ENCODE assay signal across 24 cellular contexts in the genomic region with DNA sequence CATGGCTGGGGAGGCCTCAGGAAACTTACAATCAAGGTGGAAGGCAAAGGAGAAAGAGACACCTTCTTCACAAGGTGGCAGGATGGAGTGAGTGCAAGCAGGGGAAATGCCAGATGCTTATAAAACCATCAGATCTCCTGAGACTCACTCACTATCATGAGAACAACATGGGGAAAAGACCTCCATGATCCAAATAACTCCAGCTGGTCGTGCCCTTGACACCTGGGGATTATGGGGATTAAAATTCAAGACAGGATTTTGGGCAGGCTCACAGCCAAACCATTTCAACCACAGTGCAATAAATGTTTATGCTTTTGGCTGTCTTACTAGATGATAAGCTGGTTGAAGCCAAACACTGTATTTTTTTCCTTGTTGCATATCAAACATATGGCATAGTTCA.
"Had no signal": no experiment of that assay in that cellular context is flagged by ENCODE, and none has a peak within 500 bp of the region (broad histone marks: within the 10 kb centered on the region; RNA-seq: fewer than 3 reads in every experiment).

No MANE protein-coding gene starts in this region.

- ATAC-seq: activated CD4-positive, alpha-beta T cell treated with anti-CD3 and anti-CD28 coated beads for 36 hours; activated T-helper 17 cell treated with anti-CD3 and anti-CD28 coated beads, Interleukin-2, amount 50 U/mL, for 72 hours; T-cell had no signal

- H3K27ac ChIP-seq: KMS-11, PC-9, SK-N-MC had no signal

- H3K4me3 ChIP-seq: PC-9, SK-N-MC had no signal

- DNase-seq: activated CD4-positive, alpha-beta memory T cell treated with anti-CD3 and anti-CD28 coated beads, Interleukin-2, amount 10 ng/mL, durations not matched to agents 7 days and 5 days; activated CD4-positive, alpha-beta T cell treated with anti-CD3 and anti-CD28 coated beads for 36 hours; activated CD4-positive, alpha-beta T cell treated with anti-CD3 and anti-CD28 coated beads, Interleukin-2, amount 50 U/mL, for 1 hour; activated CD4-positive, CD25-positive, alpha-beta regulatory T cell; activated gamma-delta T cell; activated naive CD4-positive, alpha-beta T cell treated with anti-CD3 and anti-CD28 coated beads for 36 hours; activated T-cell treated with anti-CD3 and anti-CD28 coated beads for 4 hours; activated T-cell treated with anti-CD3 and anti-CD28 coated beads, Interleukin-2, amount 50 U/mL, for 48 hours; anterior cingulate cortex; NCI-H1092; NCI-H1417; NCI-H1930; NCI-H2171; NCI-H2227 treated with DMSO at 0.1 percent for 48 hours; NCI-H446 treated with DMSO at 0.1 percent for 48 hours; NCI-H526 treated with DMSO at 0.1 percent for 48 hours; PC-9; SHP77 treated with DMSO at 0.1 percent for 48 hours; T-cell; T-helper 2 cell; T1000 had no signal
